7 cellular contexts compared by ENCODE assay signal in genomic region chr2:112433480-112433879, GRCh38. TPM values are rescaled to one million over a fixed set of nuclear protein-coding genes. Genes with fewer than 3 reads are reported as not detected.
DNase-seq lines count a peak whose midpoint lies in the region; ATAC-seq and FAIRE-seq lines count a peak whose summit lies in the region.
"Not testable (repeated sequence)": the region's sequence is repeated elsewhere in the genome, so short reads cannot be mapped to it uniquely, and the experiment has no call there.

RGPD8 (minus strand) TSS chr2:112433645; CDS start chr2:112433453, 192 bp downstream.

- not testable (repeated sequence) for FAIRE-seq in GM18507 (lab: Jason Lieb, UNC)

- WGBS in ectodermal cell, 2 experiments = 0% methylated on average over 12 to 14 of the region's 26 CpGs

- H3K27ac ChIP-seq in ectodermal cell (ENCODE audit: insufficient read depth, low read depth, low read length, poor library complexity, severe bottlenecking) = not testable (repeated sequence)

- not testable (repeated sequence) for H3K4me1 ChIP-seq in ectodermal cell (ENCODE audit: control insufficient read depth, insufficient read depth, low read length)

- H3K4me3 ChIP-seq in ectodermal cell (ENCODE audit: insufficient read depth, low read depth, low read length) = peak within 1 kb of the TSS; percentile 39

- not testable (repeated sequence) for H3K36me3 ChIP-seq in ectodermal cell (ENCODE audit: control insufficient read depth, insufficient read depth, low read length)

- ATAC-seq in HG02759 (IDR thresholded peaks at IDR 0.05; ENCODE audit: unreplicated experiment) (peak; percentile 99), left lobe of liver (peak; percentile 98)

- DNase-seq in GM18507 (ENCODE audit: extremely low spot score, insufficient read length, low read depth) (peak; percentile 43), NAMALWA (ENCODE audit: low spot score) (peak; percentile 73), left lobe of liver (ENCODE audit: low spot score) (peak; percentile 87), smooth muscle cell of the brain vasculature (ENCODE audit: low read depth, low spot score) (peak; percentile 50)
- peak; percentile 94 for DNase-seq in activated CD8-positive, alpha-beta memory T cell treated with anti-CD3 and anti-CD28 coated beads, Interleukin-2, amount 50 U/mL, for 4 hours

- H3K9me3 ChIP-seq in ectodermal cell (ENCODE audit: control insufficient read depth, low read length) = not testable (repeated sequence)

- H3K27me3 ChIP-seq in ectodermal cell (ENCODE audit: control insufficient read depth, insufficient read depth, low read length, poor library complexity, severe bottlenecking) = not testable (repeated sequence)

RNA-seq across cellular contexts. Expression of gene RGPD8, which starts in this region (rescaled TPM):
- 11.0 TPM for polyA plus RNA-seq in ectodermal cell (2013, experiment 1 of 4)
- 12.4 TPM for polyA plus RNA-seq in ectodermal cell (2013, experiment 2 of 4)
- 9.6 TPM for polyA plus RNA-seq in ectodermal cell (2013, experiment 3 of 4)
- 10.1 TPM for polyA plus RNA-seq in ectodermal cell (2013, experiment 4 of 4)
- total RNA-seq in left lobe of liver = 6.7 TPM

Comparison
In these comparisons a context has a peak if more than half of its experiments do, and no peak if none do; other contexts are left out.
1. DNase-seq: peak in every context shown above with its lines; median percentile 94 in activated CD8-positive, alpha-beta memory T cell treated with anti-CD3 and anti-CD28 coated beads, Interleukin-2, amount 50 U/mL, for 4 hours; 87 in left lobe of liver; 73 in NAMALWA; 50 in smooth muscle cell of the brain vasculature; 43 in GM18507.